ENCODE assay signal across 10 cellular contexts in the genomic region with DNA sequence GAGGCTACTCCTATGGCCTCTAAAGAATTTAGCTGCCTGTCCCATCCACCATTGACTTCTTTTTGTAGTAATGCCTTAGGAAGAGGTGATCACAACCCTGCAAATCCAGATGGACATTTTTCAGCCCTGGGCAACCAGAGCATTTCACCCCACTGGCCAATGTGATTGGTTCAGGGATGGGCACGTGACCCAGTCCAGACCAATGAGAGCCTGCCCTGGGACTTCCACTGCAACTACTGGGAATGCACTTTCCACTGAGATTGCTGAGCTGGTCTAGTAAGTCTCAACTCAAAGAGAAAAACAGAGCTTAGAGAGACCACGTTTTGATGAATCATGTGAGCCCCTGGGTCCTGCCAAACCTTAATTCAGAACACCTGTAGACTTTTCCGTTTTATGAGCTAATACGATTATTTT. TPM values are rescaled to one million over a fixed set of nuclear protein-coding genes. Genes with fewer than 3 reads are reported as not detected.
A peak's percentile ranks its signal among the peaks of the same experiment; 100 is the strongest.
DNase-seq lines count a peak whose midpoint lies in the region; ATAC-seq lines count a peak whose summit lies in the region.
"Had no signal": no experiment of that assay in that cellular context is flagged by ENCODE, and none has a peak within 500 bp of the region (broad histone marks: within the 10 kb centered on the region; RNA-seq: fewer than 3 reads in every experiment).

No MANE protein-coding gene starts in this region.

- H3K9me3 ChIP-seq in stomach smooth muscle (ENCODE audit: control insufficient read depth in 2 of 2, low read length in 2 of 2), result no peaks in the 10 kb centered on the region

- peaks cover 10 to 22% of the 10 kb centered on the region in 2 donors for H3K36me3 ChIP-seq in stomach smooth muscle (ENCODE audit: control insufficient read depth in 2 of 2, insufficient read depth in 2 of 2, low read length in 2 of 2)

- ATAC-seq in esophagus mucosa (peak; percentile 57), HG03469 (IDR thresholded peaks at IDR 0.05; ENCODE audit: unreplicated experiment) (no peak)

- no peaks in the 10 kb centered on the region for H3K27me3 ChIP-seq in stomach smooth muscle (ENCODE audit: control insufficient read depth in 1 of 2, insufficient read depth in 2 of 2, low read length in 2 of 2)

- peaks cover 14% of the 10 kb centered on the region for H3K4me1 ChIP-seq in stomach smooth muscle (ENCODE audit: control insufficient read depth, insufficient read depth, low read length)

- H3K9ac ChIP-seq in stomach smooth muscle (ENCODE audit: low read length in 2 of 2), result no peak overlapping the region

- H3K4me3 ChIP-seq in stomach smooth muscle (ENCODE audit: low read length in 2 of 2), result no peak overlapping the region
- H3K4me3 ChIP-seq: skin epidermis had no signal

- peak overlapping the region; percentile 41 for H3K27ac ChIP-seq in stomach smooth muscle (ENCODE audit: low read length)

- peak; percentile 27 to 31 for DNase-seq in SHP77 (lab: John Stamatoyannopoulos, UW)
- DNase-seq in SHP77 treated with DMSO at 0.1 percent for 48 hours (lab: John Stamatoyannopoulos, UW), result no peak
- peak; percentile 27 for DNase-seq in OCI-M1 (lab: John Stamatoyannopoulos, UW)
- no peak for DNase-seq in NCI-H2107 (lab: John Stamatoyannopoulos, UW)
- no peak for DNase-seq in amniotic stem cell (lab: John Stamatoyannopoulos, UW)
- DNase-seq: ACHN had no signal

RNA-seq across cellular contexts. Expression of a gene that starts 8.9 kb away (rescaled TPM):
- total RNA-seq in esophagus mucosa, result 75.6 TPM

RNA-seq across cellular contexts. Expression of a gene that starts 31.7 kb away (rescaled TPM):
- 27.0 TPM for total RNA-seq in esophagus mucosa

Comparison
In these comparisons a context has a peak if more than half of its experiments do, and no peak if none do; other contexts are left out.
1. DNase-seq: peak in SHP77 (2 of 2) and OCI-M1 (single experiment); none in SHP77 treated with DMSO at 0.1 percent for 48 hours (single experiment), NCI-H2107 (single experiment) and amniotic stem cell (single experiment).